In the genomic region with DNA sequence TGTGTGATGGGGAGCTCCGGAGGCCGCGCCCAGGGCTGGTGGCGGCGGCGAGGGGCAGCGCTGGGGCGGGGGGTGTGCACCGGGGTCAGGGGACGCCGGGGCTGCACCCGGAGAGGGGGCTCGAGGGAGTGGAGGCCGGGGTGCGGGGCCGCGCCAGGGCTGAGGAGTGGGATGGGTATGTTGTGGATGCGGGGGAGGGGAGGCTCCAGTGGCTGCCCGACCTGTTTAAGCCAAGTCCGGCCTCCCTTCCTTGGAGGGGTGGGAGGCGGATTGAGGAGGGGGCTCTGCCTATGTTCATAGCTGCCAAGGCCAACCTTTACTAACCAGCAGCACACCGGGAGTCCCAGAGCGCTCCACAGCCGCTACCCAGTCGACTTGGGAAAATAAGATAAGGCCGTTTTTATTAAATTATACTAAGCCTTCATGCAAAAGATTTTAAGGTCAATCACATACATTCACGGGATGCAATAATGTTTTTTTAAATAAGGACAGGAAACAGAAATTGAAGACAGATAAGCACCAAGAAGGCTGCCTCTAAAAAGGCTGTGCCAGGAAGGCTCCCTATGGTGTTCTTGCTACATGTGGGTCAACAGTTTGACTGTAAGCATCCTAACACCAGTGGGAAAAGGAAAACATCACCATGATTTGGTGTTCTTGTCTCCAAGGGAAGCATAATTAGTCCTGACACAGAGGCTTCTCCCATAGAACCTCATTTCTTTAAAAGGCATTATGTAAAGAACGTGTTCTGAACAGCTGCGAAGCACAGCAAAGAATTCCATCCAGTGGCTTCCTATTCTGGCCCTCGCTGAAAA, we compare ENCODE assay signal across 1 cellular context.
TF ChIP-seq lines count a peak whose summit lies in the region.

No MANE protein-coding gene starts in this region.

TF ChIP-seq in K562, 482 proteins besides CTCF, POLR2A, EP300 and RAD21 (continued from another document):
- peak; percentile 37; the same call in 1 of the 2 replicates for TF ChIP-seq ZBTB40 (IDR thresholded peaks at IDR 0.05)
- TF ChIP-seq ZBTB40 (CRISPR knock-in tag; IDR thresholded peaks at IDR 0.05), result no peak
- peak; percentile 43; the same call in 1 of the 2 replicates for TF ChIP-seq GABPB1 (CRISPR knock-in tag; IDR thresholded peaks at IDR 0.05)
- peak; percentile 15; the same call in 1 of the 2 replicates for TF ChIP-seq HDAC2 (IDR thresholded peaks at IDR 0.05)
- TF ChIP-seq GABPA (tag; conservative IDR thresholded peaks at IDR 0.05; ENCODE audit: low read depth), result peak; percentile 79
- no peak for TF ChIP-seq SMARCA4 (IDR thresholded peaks at IDR 0.05)
- 0 out of 2 replicates have a peak, but pooled peaks have one; percentile 65 for TF ChIP-seq ZNF175 (CRISPR knock-in tag; IDR thresholded peaks at IDR 0.05; ENCODE audit: low read depth)
- 0 out of 2 replicates have a peak, but pooled peaks have one; percentile 25 for TF ChIP-seq THRB (CRISPR knock-in tag; conservative IDR thresholded peaks at IDR 0.05)
- TF ChIP-seq DPF2 (IDR thresholded peaks at IDR 0.05), result 0 out of 2 replicates have a peak, but pooled peaks have one; percentile 49
- TF ChIP-seq STAT6 (CRISPR knock-in tag; IDR thresholded peaks at IDR 0.05), result no peak
- TF ChIP-seq ETV1 (tag; conservative IDR thresholded peaks at IDR 0.05; ENCODE audit: low read depth), result peak; percentile 62
- no peak for TF ChIP-seq NR2C2 (CRISPR knock-in tag; IDR thresholded peaks at IDR 0.05)
- TF ChIP-seq NR2C2 (tag; IDR thresholded peaks at IDR 0.05), result 0 out of 2 replicates have a peak, but pooled peaks have one; percentile 14
- peak; percentile 47; the same call in 1 of the 2 replicates for TF ChIP-seq ZNF589 (CRISPR knock-in tag; IDR thresholded peaks at IDR 0.05; ENCODE audit: low read depth)
- peak in 1 of 2 experiments; percentile 17; a peak in 1 of 4 replicates for TF ChIP-seq MNT (conservative IDR thresholded peaks at IDR 0.05)
- TF ChIP-seq ATF7 (IDR thresholded peaks at IDR 0.05), result 0 out of 2 replicates have a peak, but pooled peaks have one; percentile 10
- TF ChIP-seq, protein P1, sequence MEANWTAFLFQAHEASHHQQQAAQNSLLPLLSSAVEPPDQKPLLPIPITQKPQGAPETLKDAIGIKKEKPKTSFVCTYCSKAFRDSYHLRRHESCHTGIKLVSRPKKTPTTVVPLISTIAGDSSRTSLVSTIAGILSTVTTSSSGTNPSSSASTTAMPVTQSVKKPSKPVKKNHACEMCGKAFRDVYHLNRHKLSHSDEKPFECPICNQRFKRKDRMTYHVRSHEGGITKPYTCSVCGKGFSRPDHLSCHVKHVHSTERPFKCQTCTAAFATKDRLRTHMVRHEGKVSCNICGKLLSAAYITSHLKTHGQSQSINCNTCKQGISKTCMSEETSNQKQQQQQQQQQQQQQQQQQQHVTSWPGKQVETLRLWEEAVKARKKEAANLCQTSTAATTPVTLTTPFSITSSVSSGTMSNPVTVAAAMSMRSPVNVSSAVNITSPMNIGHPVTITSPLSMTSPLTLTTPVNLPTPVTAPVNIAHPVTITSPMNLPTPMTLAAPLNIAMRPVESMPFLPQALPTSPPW (CRISPR knock-in tag; IDR thresholded peaks at IDR 0.05), result peak; percentile 90
- 0 out of 2 replicates have a peak, but pooled peaks have one; percentile 22 for TF ChIP-seq ZBTB9 (CRISPR knock-in tag; IDR thresholded peaks at IDR 0.05)
